Comparison of ENCODE assay signal across 14 cellular contexts in the genomic region with DNA sequence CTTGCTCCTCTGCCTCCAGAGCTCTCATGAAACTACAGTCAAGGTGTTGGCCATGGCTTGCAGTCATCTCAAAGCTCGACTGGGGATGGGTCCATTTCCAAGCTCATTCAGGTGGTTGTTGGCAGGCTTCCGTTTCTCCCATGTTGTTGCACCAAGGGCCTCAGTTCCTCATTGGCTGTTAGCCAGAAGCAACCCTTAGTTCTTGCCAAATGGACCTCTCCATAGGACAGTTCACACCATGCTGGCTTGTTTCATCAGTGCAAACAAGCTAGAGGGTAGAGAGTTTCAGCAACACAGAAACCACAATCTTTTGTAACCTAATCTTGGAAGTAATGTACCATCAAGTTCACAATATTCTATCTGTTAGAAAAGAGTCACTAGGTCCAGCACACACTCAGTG.
"Had no signal": no experiment of that assay in that cellular context is flagged by ENCODE, and none has a peak within 500 bp of the region (broad histone marks: within the 10 kb centered on the region; RNA-seq: fewer than 3 reads in every experiment).

No MANE protein-coding gene starts in this region.

- H3K36me3 ChIP-seq: brain microvascular endothelial cell, ovary had no signal

- DNase-seq: activated CD4-positive, CD25-positive, alpha-beta regulatory T cell; activated T-cell treated with anti-CD3 and anti-CD28 coated beads, Interleukin-2, amount 50 U/mL, for 1 hour; brain microvascular endothelial cell; endodermal cell; hypothalamus; kidney glomerular epithelial cell; ovary; stimulated activated CD4-positive, alpha-beta T cell treated with anti-CD3 and anti-CD28 coated beads, Interleukin-15, amount 100 ng/mL, for 24 hours; stimulated activated CD4-positive, alpha-beta T cell treated with anti-CD3 and anti-CD28 coated beads, Interleukin-4, amount 100 ng/mL, for 24 hours had no signal

- H3K9me3 Mint-ChIP-seq: endodermal cell had no signal

- H3K9me3 ChIP-seq: ovary had no signal

- H3K36me3 Mint-ChIP-seq: mesothelial cell of epicardium had no signal

- H3K4me3 ChIP-seq: ovary had no signal

- H3K27me3 Mint-ChIP-seq: dendritic cell treated with granulocyte-macrophage colony-stimulating factor and Interleukin-4, amounts not matched to agents 40 ng/mL and 50 ng/mL, for 4 days; stimulated activated naive CD8-positive, alpha-beta T cell treated with anti-CD3 and anti-CD28 coated beads, Interleukin-15, Interleukin-2, amounts not matched to agents 100 ng/mL and 50 ng/mL, for 24 hours had no signal

- H3K4me3 Mint-ChIP-seq: dendritic cell treated with granulocyte-macrophage colony-stimulating factor and Interleukin-4, amounts not matched to agents 40 ng/mL and 50 ng/mL, for 4 days; endodermal cell; mesothelial cell of epicardium; neural crest cell; stimulated activated naive CD8-positive, alpha-beta T cell treated with anti-CD3 and anti-CD28 coated beads, Interleukin-15, Interleukin-2, amounts not matched to agents 100 ng/mL and 50 ng/mL, for 24 hours had no signal

- H3K27me3 ChIP-seq: brain microvascular endothelial cell, ovary had no signal

- ATAC-seq: activated naive CD4-positive, alpha-beta T cell treated with anti-CD3 and anti-CD28 coated beads, Interleukin-2, amount 50 U/mL, for 72 hours had no signal

- H3K27ac ChIP-seq: brain microvascular endothelial cell, ovary had no signal

- H3K4me1 Mint-ChIP-seq: mesothelial cell of epicardium, neural crest cell had no signal

- H3K27ac Mint-ChIP-seq: activated naive CD4-positive, alpha-beta T cell treated with anti-CD3 and anti-CD28 coated beads, Interleukin-2, amount 50 U/mL, for 72 hours; dendritic cell treated with granulocyte-macrophage colony-stimulating factor and Interleukin-4, amounts not matched to agents 40 ng/mL and 50 ng/mL, for 4 days; endodermal cell; mesothelial cell of epicardium; stimulated activated naive CD8-positive, alpha-beta T cell treated with anti-CD3 and anti-CD28 coated beads, Interleukin-15, Interleukin-2, amounts not matched to agents 100 ng/mL and 50 ng/mL, for 24 hours had no signal
